ENCODE assay signal across 8 cellular contexts in the genomic region with DNA sequence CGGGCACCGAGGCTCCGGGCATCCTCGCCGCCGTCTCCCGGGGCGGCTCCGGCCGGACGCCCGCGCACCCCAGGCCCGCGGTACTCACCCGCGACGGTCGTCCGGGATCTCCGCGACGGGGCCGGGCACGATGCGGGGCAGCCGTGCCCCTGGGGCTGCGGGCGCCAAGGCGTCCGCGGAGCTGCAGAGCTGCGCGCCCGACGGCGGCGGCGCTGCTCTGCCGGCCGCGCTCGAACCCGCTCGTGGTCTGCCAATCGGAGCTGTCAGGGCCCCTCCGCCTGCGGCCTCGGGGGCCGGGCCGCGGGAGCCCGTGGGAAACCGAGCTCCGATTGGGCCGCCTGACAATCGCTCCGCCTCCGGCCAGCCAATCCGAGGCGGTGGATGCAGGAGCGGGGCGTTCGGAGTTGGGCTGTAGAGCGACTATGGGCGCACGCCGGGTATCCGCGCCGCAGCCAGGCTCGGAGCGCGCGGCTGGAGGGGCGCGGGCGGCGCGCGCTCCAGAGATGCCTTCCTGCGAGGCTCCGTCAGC.
DNase-seq lines count a peak whose midpoint lies in the region; ATAC-seq and TF ChIP-seq lines count a peak whose summit lies in the region.

No MANE protein-coding gene starts in this region.

- no peak overlapping the region for H3K18ac ChIP-seq in mesenchymal stem cell (ENCODE audit: low read depth in 1 of 2, low read length in 2 of 2)

- under 1% methylated on average over 45 of the region's 83 CpGs for WGBS in mesenchymal stem cell

- H2BK5ac ChIP-seq in mesenchymal stem cell (ENCODE audit: low read depth, low read length, poor library complexity, severe bottlenecking) = peak overlapping the region; percentile 20

- TF ChIP-seq CTCF in AG04449 (IDR thresholded peaks at IDR 0.05; ENCODE audit: insufficient read depth, low read length, missing control alignments) = peak; percentile 37

- peak overlapping the region; percentile 70 for H3K4me3 ChIP-seq in AG04449 (ENCODE audit: low read depth, low read length)
- peak overlapping the region; percentile 80 to 94 for H3K4me3 ChIP-seq in mesenchymal stem cell (ENCODE audit: insufficient read depth in 1 of 2, low read depth in 1 of 2, low read length in 2 of 2)

- H2AK5ac ChIP-seq in mesenchymal stem cell (ENCODE audit: low read length, severe bottlenecking) = no peak overlapping the region

- no peak overlapping the region for H4K8ac ChIP-seq in mesenchymal stem cell (ENCODE audit: low read length)

- H2BK15ac ChIP-seq in mesenchymal stem cell (ENCODE audit: low read depth, poor library complexity, severe bottlenecking) = peak overlapping the region; percentile 15

- H3K27me3 ChIP-seq in mesenchymal stem cell (ENCODE audit: control insufficient read depth in 1 of 2, insufficient read depth in 1 of 2, low read length in 2 of 2) = peaks cover 0 to 52% of the 10 kb centered on the region in 2 experiments

- H3K79me1 ChIP-seq in mesenchymal stem cell (replicated peaks; ENCODE audit: low read length, poor library complexity, severe bottlenecking) = peaks cover 11% of the 10 kb centered on the region

- no peak overlapping the region for H3K27ac ChIP-seq in mesenchymal stem cell (ENCODE audit: low read length, poor library complexity, severe bottlenecking)

- no peak overlapping the region for H3K9ac ChIP-seq in mesenchymal stem cell (ENCODE audit: low read length)

- peaks cover 17% of the 10 kb centered on the region for H3K4me1 ChIP-seq in mesenchymal stem cell (ENCODE audit: control insufficient read depth, insufficient read depth, low read depth, low read length)

- H3K4ac ChIP-seq in mesenchymal stem cell (ENCODE audit: low read depth in 1 of 2, low read length in 2 of 2) = no peak overlapping the region

- peak; percentile 56 for DNase-seq in AG04449 (ENCODE audit: low read depth, low spot score)
- DNase-seq in NCI-H446 (lab: John Stamatoyannopoulos, UW) = peak; percentile 97 to 99
- peak; percentile 74 to 81 for DNase-seq in activated CD8-positive, alpha-beta memory T cell treated with anti-CD3 and anti-CD28 coated beads for 1 hour (ENCODE audit: extremely low read depth in 1 of 2, low read depth in 1 of 2)
- DNase-seq in effector CD4-positive, alpha-beta T cell = peak; percentile 84
- peak; percentile 95 for DNase-seq in mesenchymal stem cell
- DNase-seq in stimulated activated CD8-positive, alpha-beta memory T cell treated with anti-CD3 and anti-CD28 coated beads, Interleukin-12 subunit alpha, Interleukin-12 subunit beta, amount 100 ng/mL, for 24 hours (ENCODE audit: extremely low read depth) = peak; percentile 75

- H2AFZ ChIP-seq in mesenchymal stem cell (ENCODE audit: low read depth, low read length) = peak overlapping the region; percentile 54

- POLR2A ChIA-PET in AG04449 (lab: Yijun Ruan, JAX) = interaction anchor here (1.3 kb wide), 1 partner anchor 215 kb away, joined by 4 read pairs; the partner anchor contains the start of gene TIAM1

- CTCF ChIA-PET in AG04449 (lab: Yijun Ruan, JAX) = interaction anchor here (0.7 to 6.3 kb wide), 23 partner anchors 11 to 378 kb away, joined by 3 to 37 read pairs (median 3); no protein-coding TSS in a partner anchor

- no peaks in the 10 kb centered on the region for H3K9me3 ChIP-seq in mesenchymal stem cell (ENCODE audit: control insufficient read depth, low read length)

- H4K91ac ChIP-seq in mesenchymal stem cell (ENCODE audit: low read length) = no peak overlapping the region

- no peak overlapping the region for H3K14ac ChIP-seq in mesenchymal stem cell (ENCODE audit: low read length in 2 of 2)

- H3K4me2 ChIP-seq in mesenchymal stem cell (ENCODE audit: low read length, poor library complexity, severe bottlenecking) = peak overlapping the region; percentile 88

- no peak overlapping the region for H2BK12ac ChIP-seq in mesenchymal stem cell (ENCODE audit: low read length in 2 of 2)

- no peak overlapping the region for H3K23ac ChIP-seq in mesenchymal stem cell (ENCODE audit: low read length in 2 of 2)

- ATAC-seq in GM18873 (IDR thresholded peaks at IDR 0.05; ENCODE audit: low FRiP score, unreplicated experiment) (peak; percentile 75), HG03159 (IDR thresholded peaks at IDR 0.05; ENCODE audit: unreplicated experiment) (peak; percentile 89)

- no peak overlapping the region for H2BK120ac ChIP-seq in mesenchymal stem cell (ENCODE audit: low read depth, low read length)

- H3K36me3 ChIP-seq in mesenchymal stem cell (ENCODE audit: control insufficient read depth in 1 of 2, insufficient read depth in 2 of 2, low read depth in 1 of 2, low read length in 2 of 2) = no peaks in the 10 kb centered on the region
